In genomic region chr22:36008565-36008964, GRCh38 we compare ENCODE assay signal across 1 cellular context.
TF ChIP-seq lines count a peak whose summit lies in the region.

No MANE protein-coding gene starts in this region.

TF ChIP-seq in IMR-90, 13 proteins besides CTCF, POLR2A, EP300 and RAD21:
- TF ChIP-seq FOS (IDR thresholded peaks at IDR 0.05; ENCODE audit: low read depth, low read length): no peak
- TF ChIP-seq MAFK (IDR thresholded peaks at IDR 0.05; ENCODE audit: low read depth, low read length): no peak
- no peak for TF ChIP-seq RFX5 (IDR thresholded peaks at IDR 0.05; ENCODE audit: low read depth, low read length)
- TF ChIP-seq ELK1 (IDR thresholded peaks at IDR 0.05; ENCODE audit: borderline replicate concordance, low read depth, low read length): no peak
- no peak for TF ChIP-seq MAZ (IDR thresholded peaks at IDR 0.05; ENCODE audit: borderline replicate concordance, low read depth, low read length)
- TF ChIP-seq SMC3 (IDR thresholded peaks at IDR 0.05; ENCODE audit: low read depth, low read length): no peak
- TF ChIP-seq CHD1 (IDR thresholded peaks at IDR 0.05; ENCODE audit: low read depth, low read length): no peak
